In genomic region chr2:9679218-9679617, GRCh38 we compare ENCODE assay signal across 30 cellular contexts.
"Had no signal": no experiment of that assay in that cellular context is flagged by ENCODE, and none has a peak within 500 bp of the region (broad histone marks: within the 10 kb centered on the region; RNA-seq: fewer than 3 reads in every experiment).

No MANE protein-coding gene starts in this region.

- H3K27ac ChIP-seq: VCaP had no signal

- ATAC-seq: activated CD8-positive, alpha-beta memory T cell treated with anti-CD3 and anti-CD28 coated beads, Interleukin-2, amount 10 ng/mL, durations not matched to agents 7 days and 5 days; activated naive CD8-positive, alpha-beta T cell treated with anti-CD3 and anti-CD28 coated beads, Interleukin-2, amount 50 U/mL, for 24 hours had no signal

- DNase-seq: activated B cell treated with CpG ODN at 0.5 μM for 24 hours; activated CD4-positive, alpha-beta memory T cell treated with anti-CD3 and anti-CD28 coated beads, Interleukin-2, amount 10 ng/mL, durations not matched to agents 7 days and 5 days; activated CD4-positive, alpha-beta T cell treated with anti-CD3 and anti-CD28 coated beads for 1 hour; activated CD4-positive, alpha-beta T cell treated with anti-CD3 and anti-CD28 coated beads for 48 hours; activated CD8-positive, alpha-beta memory T cell treated with anti-CD3 and anti-CD28 coated beads for 24 hours; activated CD8-positive, alpha-beta memory T cell treated with anti-CD3 and anti-CD28 coated beads, Interleukin-2, amount 10 ng/mL, durations not matched to agents 7 days and 5 days; activated CD8-positive, alpha-beta memory T cell treated with anti-CD3 and anti-CD28 coated beads, Interleukin-2, amount 50 U/mL, for 48 hours; activated effector memory CD4-positive, alpha-beta T cell treated with Interleukin-2 at 50 U/mL for 16 hours; activated naive CD4-positive, alpha-beta T cell treated with anti-CD3 and anti-CD28 coated beads, Interleukin-2, amount 10 ng/mL, durations not matched to agents 7 days and 5 days; activated naive CD8-positive, alpha-beta T cell treated with anti-CD3 and anti-CD28 coated beads, Interleukin-2, amount 50 U/mL, for 24 hours; activated T-cell treated with anti-CD3 and anti-CD28 coated beads, Interleukin-2, amount 50 U/mL, for 48 hours; anterior cingulate cortex; central memory CD4-positive, alpha-beta T cell; NCI-H1105; NCI-H1417 treated with DMSO at 0.1 percent for 48 hours; NCI-H187 treated with DMSO at 0.1 percent for 48 hours; NCI-H2081; NCI-H2171 treated with DMSO at 0.1 percent for 48 hours; NCI-H2227 treated with DMSO at 0.1 percent for 48 hours; NCI-H446 treated with DMSO at 0.1 percent for 48 hours; NCI-H524; NCI-H69; NK-92 treated with Interleukin-12 subunit alpha and Interleukin-12 subunit beta, amount 100 ng/mL, for 24 hours; OCI-M1; Right ventricle myocardium superior; SW 1271; T-helper 1 cell; T-helper 2 cell; T-helper 9 cell had no signal
